Comparison of ENCODE assay signal across 19 cellular contexts in the genomic region with DNA sequence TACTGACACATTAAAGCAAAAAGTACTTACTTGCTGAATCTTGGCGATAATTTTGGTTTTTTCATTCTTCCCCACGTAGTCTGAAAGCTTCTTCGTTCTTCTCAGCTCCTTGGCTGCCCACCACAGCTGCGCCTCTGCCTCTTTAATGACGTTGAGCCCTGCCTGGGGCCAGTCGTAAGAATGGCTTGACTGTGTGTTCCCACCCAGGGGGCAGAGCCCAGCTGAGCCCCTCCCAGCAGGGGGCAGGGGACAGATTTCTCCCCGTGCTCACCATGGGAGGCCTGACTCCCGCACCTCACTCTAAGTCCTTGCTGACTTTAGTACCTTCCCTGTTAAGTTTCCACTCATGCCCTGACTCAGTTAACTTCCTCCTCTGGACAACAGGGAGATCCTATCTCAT. TPM values are rescaled to one million over a fixed set of nuclear protein-coding genes. Genes with fewer than 3 reads are reported as not detected.
DNase-seq lines count a peak whose midpoint lies in the region; ATAC-seq and TF ChIP-seq lines count a peak whose summit lies in the region.
"Had no signal": no experiment of that assay in that cellular context is flagged by ENCODE, and none has a peak within 500 bp of the region (broad histone marks: within the 10 kb centered on the region; RNA-seq: fewer than 3 reads in every experiment).

No MANE protein-coding gene starts in this region.

- peak; percentile 20 for DNase-seq in H7
- peak; percentile 65 for DNase-seq in NCI-H146 (lab: John Stamatoyannopoulos, UW)
- no peak for DNase-seq in T-helper 17 cell
- no peak for DNase-seq in smooth muscle cell (lab: John Stamatoyannopoulos, UW; ENCODE audit: unreplicated experiment)
- DNase-seq in stimulated activated CD4-positive, alpha-beta T cell treated with anti-CD3 and anti-CD28 coated beads, Interleukin-12 subunit alpha, Interleukin-12 subunit beta, amount 100 ng/mL, for 4 hours, result no peak
- no peak for DNase-seq in middle frontal gyrus (ENCODE audit: extremely low spot score, low spot score)
- DNase-seq: BE2C, EL, HCEC 1CT, MM.1S, NCI-H1048, NCI-H1436 treated with DMSO at 0.1 percent for 48 hours, NCI-H2029 treated with DMSO at 0.1 percent for 48 hours, NCI-H2171 treated with DMSO at 0.1 percent for 48 hours, SHP77 treated with DMSO at 0.1 percent for 48 hours, SK-N-SH had no signal

- peaks cover 22% of the 10 kb centered on the region for H3K36me3 ChIP-seq in H7 (replicated peaks; ENCODE audit: control insufficient read depth, insufficient read depth, low read length)
- H3K36me3 ChIP-seq in iPS-18a (ENCODE audit: control insufficient read depth, low read depth, low read length), result peaks cover 64% of the 10 kb centered on the region
- H3K36me3 ChIP-seq in smooth muscle cell (ENCODE audit: low read depth), result no peaks in the 10 kb centered on the region

- no peak overlapping the region for H3K27ac ChIP-seq in iPS-18a (ENCODE audit: low read length)
- no peak overlapping the region for H3K27ac ChIP-seq in smooth muscle cell (ENCODE audit: low read depth)

- H3K4me2 ChIP-seq in smooth muscle cell, result no peak overlapping the region
- H3K4me2 ChIP-seq: SK-N-SH had no signal

- H2AFZ ChIP-seq in smooth muscle cell (ENCODE audit: low read depth), result no peak overlapping the region

- no peak overlapping the region for H3K9ac ChIP-seq in iPS-18a (ENCODE audit: low read length)
- no peak overlapping the region for H3K9ac ChIP-seq in smooth muscle cell (ENCODE audit: low read depth)
- H3K9ac ChIP-seq: SK-N-SH had no signal

- H3K4me3 ChIP-seq in H7 (ENCODE audit: insufficient read depth, low read depth, low read length), result no peak overlapping the region
- H3K4me3 ChIP-seq in iPS-18a (ENCODE audit: low read length), result peak overlapping the region; percentile 52
- H3K4me3 ChIP-seq in smooth muscle cell, result no peak overlapping the region

- no peaks in the 10 kb centered on the region for H4K20me1 ChIP-seq in smooth muscle cell (ENCODE audit: low read depth)

- peaks cover 4% of the 10 kb centered on the region for H3F3A ChIP-seq in smooth muscle cell (ENCODE audit: low read depth)

- no peaks in the 10 kb centered on the region for H3K27me3 Mint-ChIP-seq in T-helper 17 cell

- H3K9me3 ChIP-seq in T-helper 17 cell (ENCODE audit: control insufficient read depth, low read length, poor library complexity, severe bottlenecking) (no peaks in the 10 kb centered on the region), iPS-18a (ENCODE audit: control insufficient read depth, low read depth, low read length) (no peaks in the 10 kb centered on the region), smooth muscle cell (replicated peaks; ENCODE audit: low read depth) (no peaks in the 10 kb centered on the region)
- H3K9me3 ChIP-seq: BE2C, SK-N-SH had no signal

- H3K4me1 ChIP-seq in iPS-18a (ENCODE audit: control insufficient read depth, low read depth, low read length), result peaks cover 49% of the 10 kb centered on the region
- H3K4me1 ChIP-seq in smooth muscle cell (ENCODE audit: low read depth), result no peaks in the 10 kb centered on the region
- H3K4me1 ChIP-seq: BE2C had no signal

- H3K79me2 ChIP-seq in smooth muscle cell (ENCODE audit: low read depth), result no peaks in the 10 kb centered on the region

- WGBS in smooth muscle cell (ENCODE audit: low lambda C conversion rate), result 72% methylated on average over 8 of the region's 8 CpGs

- no peak overlapping the region for H3K27ac Mint-ChIP-seq in T-helper 17 cell

- H3K4me3 Mint-ChIP-seq in T-helper 17 cell, result peak overlapping the region; percentile 15

- H3K36me3 Mint-ChIP-seq in T-helper 17 cell (ENCODE audit: low read depth), result peaks cover 20% of the 10 kb centered on the region

- H3K4me1 Mint-ChIP-seq in T-helper 17 cell, result peaks cover 10% of the 10 kb centered on the region

- no peak for TF ChIP-seq CTCF in smooth muscle cell (IDR thresholded peaks at IDR 0.05; ENCODE audit: borderline replicate concordance, insufficient read depth, poor library complexity, severe bottlenecking)

- H3K27me3 ChIP-seq in H7 (ENCODE audit: control insufficient read depth, insufficient read depth, low read length) (no peaks in the 10 kb centered on the region), iPS-18a (ENCODE audit: control insufficient read depth, insufficient read depth, low read length) (no peaks in the 10 kb centered on the region), smooth muscle cell (ENCODE audit: low read depth) (no peaks in the 10 kb centered on the region)
- H3K27me3 ChIP-seq: BE2C had no signal

- ATAC-seq in T-helper 17 cell (no peak), GM21786 (IDR thresholded peaks at IDR 0.05; ENCODE audit: unreplicated experiment) (no peak)

RNA-seq across cellular contexts. Expression of a gene that starts 9.0 kb away (rescaled TPM):
- 63.7 and 119 TPM in 2 replicates for total RNA-seq in H7 (2014; rRNA removed; shearing (Covaris generic))
- total RNA-seq in T-helper 17 cell, result 10 to 100 TPM; 20.3 to 22.5 TPM
- total RNA-seq in smooth muscle cell, result 23.3 and 26.8 TPM in 2 replicates
- 41.9 and 49.1 TPM in 2 replicates for polyA plus RNA-seq in smooth muscle cell

RNA-seq across cellular contexts. Expression of a gene that starts 17.8 kb away (rescaled TPM):
- total RNA-seq in H7 (2014; rRNA removed; shearing (Covaris generic)), result 3.1 TPM in 1 of 2 replicates, not detected in the other
- total RNA-seq in T-helper 17 cell (under 1 TPM in 1 of 2 donors, not detected in 1; 0.57 TPM), smooth muscle cell (0.58 TPM in 1 of 2 replicates, not detected in the other)
- 0.96 and 1.9 TPM in 2 replicates for polyA plus RNA-seq in smooth muscle cell
- total RNA-seq: LHCN-M2 had no signal

Comparison
In these comparisons a context has a peak if more than half of its experiments do, and no peak if none do; other contexts are left out.
1. DNase-seq: peak in H7 (single experiment) and NCI-H146 (single experiment); none in T-helper 17 cell (0 of 3), smooth muscle cell (single experiment), stimulated activated CD4-positive, alpha-beta T cell treated with anti-CD3 and anti-CD28 coated beads, Interleukin-12 subunit alpha, Interleukin-12 subunit beta, amount 100 ng/mL, for 4 hours (single experiment) and middle frontal gyrus (single experiment).